17 cellular contexts compared by ENCODE assay signal in genomic region chr3:56547486-56547885, GRCh38. TPM values are rescaled to one million over a fixed set of nuclear protein-coding genes. Genes with fewer than 3 reads are reported as not detected.
DNase-seq lines count a peak whose midpoint lies in the region; ATAC-seq and TF ChIP-seq lines count a peak whose summit lies in the region.
"Had no signal": no experiment of that assay in that cellular context is flagged by ENCODE, and none has a peak within 500 bp of the region (broad histone marks: within the 10 kb centered on the region; RNA-seq: fewer than 3 reads in every experiment).

No MANE protein-coding gene starts in this region.

- intact Hi-C loops in MCF 10A (cut with micrococcal nuclease) (loop anchor here (5.0 kb wide), 1 partner anchor 205 kb away; no protein-coding TSS in a partner anchor), breast epithelium (cut with DNase I; ENCODE audit: low total_unique reads) (no loop called here)

- no peak overlapping the region for H3K4me2 ChIP-seq in OCI-LY1 (ENCODE audit: low read length)

- H3K4me3 Mint-ChIP-seq in MCF 10A (ENCODE audit: unreplicated experiment) = no peak overlapping the region
- H3K4me3 Mint-ChIP-seq: activated CD8-positive, alpha-beta T cell treated with anti-CD3 and anti-CD28 coated beads, Interleukin-2, amount 10 ng/mL, durations not matched to agents 7 days and 5 days; naive thymus-derived CD4-positive, alpha-beta T cell had no signal

- H3K9me2 ChIP-seq in OCI-LY1 (ENCODE audit: low read depth, low read length) = no peaks in the 10 kb centered on the region

- H3K79me2 ChIP-seq in OCI-LY1 (ENCODE audit: insufficient read depth, low read length) = no peaks in the 10 kb centered on the region

- H3K9me3 Mint-ChIP-seq in MCF 10A (ENCODE audit: unreplicated experiment) = no peaks in the 10 kb centered on the region

- no peaks in the 10 kb centered on the region for H3F3A ChIP-seq in OCI-LY1 (ENCODE audit: insufficient read depth, low read length)

- H3K27me3 ChIP-seq in breast epithelium = no peaks in the 10 kb centered on the region
- peaks cover 11% of the 10 kb centered on the region; the same call in 1 of the 2 replicates for H3K27me3 ChIP-seq in OCI-LY1 (ENCODE audit: insufficient read depth, low read length)
- H3K27me3 ChIP-seq: colonic mucosa, gastrocnemius medialis had no signal

- H3K27me3 Mint-ChIP-seq in MCF 10A (ENCODE audit: insufficient read depth, unreplicated experiment) = peaks cover 69% of the 10 kb centered on the region

- no peaks in the 10 kb centered on the region for H3K36me3 Mint-ChIP-seq in MCF 10A (ENCODE audit: insufficient read depth, unreplicated experiment)

- CTCF ChIA-PET in MCF 10A (lab: Yijun Ruan, JAX) = interaction anchor here (0.6 to 1.6 kb wide), 8 partner anchors 10 to 503 kb away, joined by 3 to 14 read pairs (median 4); partner anchors contain the start of gene CCDC66
- CTCF ChIA-PET in HEK293T (lab: Yijun Ruan, JAX) = no interaction called here

- H3K9me3 ChIP-seq in breast epithelium = no peaks in the 10 kb centered on the region
- H3K9me3 ChIP-seq in OCI-LY1 (ENCODE audit: low read length) = no peaks in the 10 kb centered on the region
- H3K9me3 ChIP-seq: colonic mucosa, gastrocnemius medialis had no signal

- H3K27ac Mint-ChIP-seq in MCF 10A (ENCODE audit: low read depth, unreplicated experiment) = no peak overlapping the region
- H3K27ac Mint-ChIP-seq: activated CD8-positive, alpha-beta T cell treated with anti-CD3 and anti-CD28 coated beads, Interleukin-2, amount 10 ng/mL, durations not matched to agents 7 days and 5 days; naive thymus-derived CD4-positive, alpha-beta T cell had no signal

- no peaks in the 10 kb centered on the region for H3K4me1 ChIP-seq in breast epithelium
- H3K4me1 ChIP-seq in OCI-LY1 (ENCODE audit: insufficient read depth, low read length, severe bottlenecking) = no peaks in the 10 kb centered on the region
- H3K4me1 ChIP-seq: colonic mucosa, gastrocnemius medialis had no signal

- H4K20me1 ChIP-seq in OCI-LY1 (ENCODE audit: insufficient read depth, low read length) = no peaks in the 10 kb centered on the region

- H3K36me3 ChIP-seq in breast epithelium = no peaks in the 10 kb centered on the region
- no peaks in the 10 kb centered on the region; the same call in 1 of the 2 replicates for H3K36me3 ChIP-seq in OCI-LY1 (ENCODE audit: insufficient read depth, low read length)
- H3K36me3 ChIP-seq: colonic mucosa, gastrocnemius medialis had no signal

- H3K4me3 ChIP-seq in breast epithelium = no peak overlapping the region
- no peak overlapping the region for H3K4me3 ChIP-seq in OCI-LY1 (ENCODE audit: low read depth, low read length, poor library complexity, severe bottlenecking)
- H3K4me3 ChIP-seq: colonic mucosa, gastrocnemius medialis, skin epidermis had no signal

- ATAC-seq in GM18861 (IDR thresholded peaks at IDR 0.05; ENCODE audit: unreplicated experiment) (no peak), HG02885 (IDR thresholded peaks at IDR 0.05; ENCODE audit: poor library complexity, unreplicated experiment) (no peak), GM18502 (IDR thresholded peaks at IDR 0.05; ENCODE audit: poor library complexity, unreplicated experiment) (no peak)
- ATAC-seq: activated CD8-positive, alpha-beta T cell treated with anti-CD3 and anti-CD28 coated beads, Interleukin-2, amount 10 ng/mL, durations not matched to agents 7 days and 5 days; gastrocnemius medialis; naive thymus-derived CD4-positive, alpha-beta T cell had no signal

- no TSS peak for BruUV-seq in MCF 10A (replicated peaks; lab: Mats Ljungman, UMichigan)

- no peaks in the 10 kb centered on the region for H3K4me1 Mint-ChIP-seq in MCF 10A (ENCODE audit: insufficient read depth, unreplicated experiment)
- H3K4me1 Mint-ChIP-seq: naive thymus-derived CD4-positive, alpha-beta T cell had no signal

- POLR2A ChIA-PET in MCF 10A (lab: Yijun Ruan, JAX) = no interaction called here
- POLR2A ChIA-PET in HEK293T (lab: Yijun Ruan, JAX) = interaction anchor here (1.2 kb wide), 1 partner anchor 10 kb away, joined by 4 read pairs; the partner anchor contains the start of gene CCDC66

- peak; percentile 8 for TF ChIP-seq CTCF in MCF 10A (IDR thresholded peaks at IDR 0.05; ENCODE audit: unreplicated experiment)
- no peak for TF ChIP-seq CTCF in breast epithelium (IDR thresholded peaks at IDR 0.05)
- TF ChIP-seq CTCF in OCI-LY1 (IDR thresholded peaks at IDR 0.05; ENCODE audit: low read length) = peak; percentile 23; the same call in 1 of the 2 replicates

- H3K27ac ChIP-seq in breast epithelium = no peak overlapping the region
- no peak overlapping the region for H3K27ac ChIP-seq in OCI-LY1 (ENCODE audit: low read depth, low read length, poor library complexity, severe bottlenecking)
- H3K27ac ChIP-seq: colonic mucosa, gastrocnemius medialis, skin epidermis had no signal

- TF ChIP-seq POLR2A in breast epithelium (IDR thresholded peaks at IDR 0.05) = no peak

- peak; percentile 28 for DNase-seq in MCF 10A (ENCODE audit: unreplicated experiment)
- no peak for DNase-seq in breast epithelium (ENCODE audit: low spot score in 2 of 2)
- DNase-seq in dermis blood vessel endothelial cell = peak; percentile 14
- no peak for DNase-seq in HEK293T (ENCODE audit: extremely low spot score)
- DNase-seq: activated CD8-positive, alpha-beta T cell treated with anti-CD3 and anti-CD28 coated beads, Interleukin-2, amount 10 ng/mL, durations not matched to agents 7 days and 5 days; activated naive CD4-positive, alpha-beta T cell treated with anti-CD3 and anti-CD28 coated beads, Interleukin-2, amount 50 U/mL, for 16 hours; AML-193; colonic mucosa; gastrocnemius medialis; kidney glomerular epithelial cell; naive thymus-derived CD4-positive, alpha-beta T cell; trophoblast cell had no signal

- no peak overlapping the region for H2AFZ ChIP-seq in OCI-LY1 (ENCODE audit: low read length)

- H3K9ac ChIP-seq in OCI-LY1 (ENCODE audit: low read length) = no peak overlapping the region

TF ChIP-seq in HEK293T, 16 proteins besides CTCF, POLR2A, EP300 and RAD21:
- TF ChIP-seq NFRKB (IDR thresholded peaks at IDR 0.05) = no peak
- TF ChIP-seq PKNOX1 (IDR thresholded peaks at IDR 0.05) = no peak
- TF ChIP-seq TARDBP (IDR thresholded peaks at IDR 0.05) = no peak
- TF ChIP-seq BHLHE40 (IDR thresholded peaks at IDR 0.05; ENCODE audit: borderline replicate concordance) = no peak
- TF ChIP-seq FOXK2 (IDR thresholded peaks at IDR 0.05) = no peak
- no peak for TF ChIP-seq FOXA1 (IDR thresholded peaks at IDR 0.05)
- no peak for TF ChIP-seq LEF1 (IDR thresholded peaks at IDR 0.05; ENCODE audit: borderline replicate concordance)
- TF ChIP-seq ZNF384 (IDR thresholded peaks at IDR 0.05) = no peak
- TF ChIP-seq SP1 (IDR thresholded peaks at IDR 0.05) = no peak
- TF ChIP-seq ARNT (IDR thresholded peaks at IDR 0.05) = no peak
- no peak for TF ChIP-seq SUZ12 (IDR thresholded peaks at IDR 0.05)
- TF ChIP-seq FOXM1 (IDR thresholded peaks at IDR 0.05; ENCODE audit: borderline replicate concordance) = no peak
- TF ChIP-seq L3MBTL2 (conservative IDR thresholded peaks at IDR 0.05) = no peak
- TF ChIP-seq HDGF (IDR thresholded peaks at IDR 0.05; ENCODE audit: borderline replicate concordance) = no peak
- TF ChIP-seq CTBP1 (IDR thresholded peaks at IDR 0.05; ENCODE audit: borderline replicate concordance) = no peak
- TF ChIP-seq ELF4 (IDR thresholded peaks at IDR 0.05) = no peak

RNA-seq across cellular contexts. Expression of gene CCDC66, which starts 9.5 kb away (rescaled TPM):
- total RNA-seq in MCF 10A (2022) = 28.6 and 34.5 TPM in 2 replicates
- total RNA-seq in breast epithelium = 10 to 100 TPM; 34.6 to 67.0 (median 50.8) TPM
- total RNA-seq in dermis blood vessel endothelial cell = 13.4 and 22.6 TPM in 2 replicates

Comparison
In these comparisons a context has a peak if more than half of its experiments do, and no peak if none do; other contexts are left out.
1. DNase-seq: peak in MCF 10A (single experiment) and dermis blood vessel endothelial cell (single experiment); none in breast epithelium (0 of 2) and HEK293T (single experiment).
2. CTCF ChIP-seq: peak in MCF 10A (single experiment) and OCI-LY1 (single experiment); none in breast epithelium (0 of 3).